10 cellular contexts compared by ENCODE assay signal in the genomic region with DNA sequence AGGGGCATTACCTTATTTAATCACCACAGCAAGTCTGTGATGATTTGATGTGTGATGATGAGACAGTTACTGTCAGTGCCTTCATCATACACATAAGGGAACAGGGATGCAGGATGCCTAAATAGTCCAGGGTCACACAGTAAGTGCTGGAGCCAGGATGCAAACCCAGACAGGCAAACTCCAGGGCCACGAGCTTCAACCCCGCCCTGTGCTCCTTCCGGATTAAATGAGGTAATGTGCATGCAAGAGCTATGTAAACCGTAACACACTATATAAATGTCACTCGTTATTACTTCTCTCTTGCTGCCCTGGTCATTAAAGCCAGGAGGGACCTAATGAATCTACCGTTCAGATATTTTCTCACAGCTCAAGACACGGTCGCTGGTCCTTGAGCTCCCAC. TPM values are rescaled to one million over a fixed set of nuclear protein-coding genes. Genes with fewer than 3 reads are reported as not detected.
"Had no signal": no experiment of that assay in that cellular context is flagged by ENCODE, and none has a peak within 500 bp of the region (broad histone marks: within the 10 kb centered on the region; RNA-seq: fewer than 3 reads in every experiment).

No MANE protein-coding gene starts in this region.

- H3K27ac ChIP-seq: GM23248 had no signal

- DNase-seq: GM23248, GOT3, H7, IMR-90, KBM-7 had no signal

- H3K9me3 ChIP-seq: HAP-1 had no signal

- ATAC-seq: HCT116 had no signal

- FAIRE-seq: HTR-8/SVneo had no signal

- H3K36me3 ChIP-seq: HAP-1 had no signal

- H3K4me3 ChIP-seq: GM23248, HAP-1 had no signal

- H3K9ac ChIP-seq: GM23248 had no signal

- H3K4me1 ChIP-seq: HAP-1 had no signal

- H2AFZ ChIP-seq: GM23248 had no signal

RNA-seq across cellular contexts. Expression of gene SMIM23, which starts 12.8 kb away (rescaled TPM):
- total RNA-seq: GM23248, H4, H7, HT-29, IMR-90 had no signal
- polyA plus RNA-seq: GM23248, IMR-90 had no signal
